In genomic region chr4:37825943-37826281, GRCh38 we compare ENCODE assay signal across 8 cellular contexts. TPM values are rescaled to one million over a fixed set of nuclear protein-coding genes. Genes with fewer than 3 reads are reported as not detected.
DNase-seq lines count a peak whose midpoint lies in the region; ATAC-seq and TF ChIP-seq lines count a peak whose summit lies in the region.

No MANE protein-coding gene starts in this region.

- H3K4me2 ChIP-seq in DOHH2 (ENCODE audit: low read length) (peak overlapping the region; percentile 87), MM.1S (ENCODE audit: low read depth, low read length) (peak overlapping the region; percentile 79)

- DNase-seq in MM.1S (no peak), spleen (no peak), NCI-H2196 treated with DMSO at 0.1 percent for 48 hours (lab: John Stamatoyannopoulos, UW; ENCODE audit: unreplicated experiment) (no peak)
- DNase-seq in activated naive CD8-positive, alpha-beta T cell treated with anti-CD3 and anti-CD28 coated beads for 36 hours, result no peak
- no peak for DNase-seq in activated effector memory CD4-positive, alpha-beta T cell treated with anti-CD3 and anti-CD28 coated beads, Interleukin-2, amount 50 U/mL, for 16 hours

- TF ChIP-seq POLR2A in spleen (IDR thresholded peaks at IDR 0.05), result no peak

- H2AFZ ChIP-seq in MM.1S (ENCODE audit: low read length), result peak overlapping the region; percentile 94

- H3K9me3 Mint-ChIP-seq in activated naive CD8-positive, alpha-beta T cell treated with anti-CD3 and anti-CD28 coated beads for 36 hours, result no peaks in the 10 kb centered on the region

- H3K36me3 Mint-ChIP-seq in activated naive CD8-positive, alpha-beta T cell treated with anti-CD3 and anti-CD28 coated beads for 36 hours, result peaks cover 17% of the 10 kb centered on the region

- ATAC-seq in GM21825 (IDR thresholded peaks at IDR 0.05; ENCODE audit: unreplicated experiment), result peak; percentile 7

- H3K4me3 ChIP-seq in DOHH2 (ENCODE audit: low read length) (peak overlapping the region; percentile 98), MM.1S (ENCODE audit: low read length) (peak overlapping the region; percentile 84), iPS-11a (ENCODE audit: low read depth, low read length) (peak overlapping the region; percentile 76), spleen (peak overlapping the region; percentile 67 to 98 (median 89))

- H3K79me2 ChIP-seq in DOHH2 (ENCODE audit: control insufficient read depth, low read length) (peaks cover 29% of the 10 kb centered on the region), MM.1S (ENCODE audit: low read length) (peaks cover 13% of the 10 kb centered on the region)

- H4K20me1 ChIP-seq in DOHH2 (ENCODE audit: control insufficient read depth, insufficient read depth, low read depth, low read length), result no peaks in the 10 kb centered on the region
- H4K20me1 ChIP-seq in MM.1S (ENCODE audit: insufficient read depth, low read length), result no peaks in the 10 kb centered on the region

- H3K9me3 ChIP-seq in DOHH2 (ENCODE audit: control insufficient read depth, insufficient read depth, low read length), result no peaks in the 10 kb centered on the region
- H3K9me3 ChIP-seq in MM.1S (replicated peaks; ENCODE audit: insufficient read depth, low read length), result no peaks in the 10 kb centered on the region
- no peaks in the 10 kb centered on the region for H3K9me3 ChIP-seq in spleen

- no peaks in the 10 kb centered on the region for H3K27me3 Mint-ChIP-seq in activated naive CD8-positive, alpha-beta T cell treated with anti-CD3 and anti-CD28 coated beads for 36 hours

- intact Hi-C loops in spleen (cut with DNase I; ENCODE audit: low total_unique reads), result no loop called here

- 0 to 1% (median 1%) methylated on average over 14 of the region's 14 CpGs for WGBS in spleen, 5 donors

- peak overlapping the region; percentile 93 for H3K27ac Mint-ChIP-seq in activated naive CD8-positive, alpha-beta T cell treated with anti-CD3 and anti-CD28 coated beads for 36 hours

- no peaks in the 10 kb centered on the region for H3K27me3 ChIP-seq in DOHH2 (ENCODE audit: control insufficient read depth, low read length)
- H3K27me3 ChIP-seq in MM.1S (replicated peaks; ENCODE audit: insufficient read depth, low read length), result no peaks in the 10 kb centered on the region
- H3K27me3 ChIP-seq in spleen (replicated peaks in 1 of 7), result no peaks in the 10 kb centered on the region

- H3F3A ChIP-seq in DOHH2 (ENCODE audit: control insufficient read depth, insufficient read depth) (no peaks in the 10 kb centered on the region), MM.1S (ENCODE audit: insufficient read depth, low read length) (no peaks in the 10 kb centered on the region)

- H3K36me3 ChIP-seq in DOHH2 (ENCODE audit: control insufficient read depth, low read length), result peaks cover 25% of the 10 kb centered on the region
- no peaks in the 10 kb centered on the region for H3K36me3 ChIP-seq in MM.1S (replicated peaks; ENCODE audit: insufficient read depth, low read length)
- peaks cover 0 to 12% (median 9%) of the 10 kb centered on the region in 6 donors for H3K36me3 ChIP-seq in spleen

- H3K9ac ChIP-seq in MM.1S (ENCODE audit: low read length), result peak overlapping the region; percentile 59

- no peaks in the 10 kb centered on the region for H3K9me2 ChIP-seq in DOHH2 (replicated peaks; ENCODE audit: control insufficient read depth, low read length)
- no peaks in the 10 kb centered on the region for H3K9me2 ChIP-seq in MM.1S (replicated peaks; ENCODE audit: insufficient read depth, low read length)

- H3K4me3 Mint-ChIP-seq in activated naive CD8-positive, alpha-beta T cell treated with anti-CD3 and anti-CD28 coated beads for 36 hours, result peak overlapping the region; percentile 94

- TF ChIP-seq CTCF in DOHH2 (IDR thresholded peaks at IDR 0.05; ENCODE audit: low read depth, low read length, poor library complexity, severe bottlenecking), result peak; percentile 12
- TF ChIP-seq CTCF in MM.1S (IDR thresholded peaks at IDR 0.05; ENCODE audit: low read length), result no peak
- TF ChIP-seq CTCF in spleen (IDR thresholded peaks at IDR 0.05 in 8 of 11, conservative IDR thresholded peaks at IDR 0.05 in 3 of 11), result no peak

- H3K27ac ChIP-seq in DOHH2 (ENCODE audit: low read depth, low read length) (peak overlapping the region; percentile 62), MM.1S (ENCODE audit: low read length) (peak overlapping the region; percentile 40; the same call in 1 of the 2 replicates), spleen (peak overlapping the region; percentile 81 to 92 (median 86))

- H3K4me1 ChIP-seq in DOHH2 (ENCODE audit: control insufficient read depth, low read length) (peaks cover 20% of the 10 kb centered on the region), MM.1S (ENCODE audit: low read length) (peaks cover 9% of the 10 kb centered on the region; the same call in 1 of the 2 replicates), spleen (peaks cover 9 to 46% (median 30%) of the 10 kb centered on the region in 6 donors)

- H3K4me1 Mint-ChIP-seq in activated naive CD8-positive, alpha-beta T cell treated with anti-CD3 and anti-CD28 coated beads for 36 hours, result peaks cover 33% of the 10 kb centered on the region

RNA-seq across cellular contexts. Expression of gene PGM2, which starts 0.6 kb away (rescaled TPM):
- 10 to 100 TPM; 75.7 to 78.7 TPM for total RNA-seq in activated naive CD8-positive, alpha-beta T cell treated with anti-CD3 and anti-CD28 coated beads for 36 hours
- total RNA-seq in spleen, result 10 to 100 TPM; 24.6 to 43.7 (median 30.1) TPM
- polyA plus RNA-seq in spleen, result 1 to 10 TPM; 5.4 to 9.5 (median 7.6) TPM
